19 cellular contexts compared by ENCODE assay signal in the genomic region with DNA sequence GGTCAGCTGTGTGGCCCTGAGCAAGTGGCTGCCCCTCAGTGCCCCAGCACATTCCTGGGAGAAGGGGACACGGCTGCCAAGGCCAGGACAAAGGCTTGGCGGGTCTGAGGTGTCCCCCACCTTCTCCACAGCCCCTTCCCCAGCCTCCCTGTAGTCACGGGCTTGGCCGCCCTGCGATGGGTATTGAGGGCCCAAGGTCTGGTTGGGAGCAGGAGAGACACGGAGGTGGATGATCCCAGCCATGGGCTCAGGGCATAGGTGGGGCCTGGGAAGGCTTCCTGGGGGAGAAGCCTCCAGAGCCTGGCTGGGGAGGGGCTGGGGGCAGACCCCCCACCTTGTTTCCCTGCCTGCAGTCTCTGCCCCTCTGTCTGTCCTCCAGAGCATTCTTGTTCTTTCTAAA. TPM values are rescaled to one million over a fixed set of nuclear protein-coding genes. Genes with fewer than 3 reads are reported as not detected.
DNase-seq lines count a peak whose midpoint lies in the region; ATAC-seq and TF ChIP-seq lines count a peak whose summit lies in the region.
"Had no signal": no experiment of that assay in that cellular context is flagged by ENCODE, and none has a peak within 500 bp of the region (broad histone marks: within the 10 kb centered on the region; RNA-seq: fewer than 3 reads in every experiment).

No MANE protein-coding gene starts in this region.

- no peak for TF ChIP-seq CTCF in nephron (IDR thresholded peaks at IDR 0.05; ENCODE audit: unreplicated experiment in 3 of 3)
- no peak for TF ChIP-seq CTCF in GM10266 (IDR thresholded peaks at IDR 0.05; ENCODE audit: control insufficient read depth, insufficient read depth, low read depth, missing control alignments)

- no peaks in the 10 kb centered on the region for H3K9me3 Mint-ChIP-seq in stimulated activated naive CD8-positive, alpha-beta T cell treated with anti-CD3 and anti-CD28 coated beads, Interleukin-15, Interleukin-2, amounts not matched to agents 100 ng/mL and 50 ng/mL, for 24 hours
- H3K9me3 Mint-ChIP-seq in activated CD8-positive, alpha-beta T cell treated with anti-CD3 and anti-CD28 coated beads, Interleukin-2, amount 10 ng/mL, durations not matched to agents 7 days and 5 days (ENCODE audit: insufficient read depth) = no peaks in the 10 kb centered on the region
- H3K9me3 Mint-ChIP-seq in nephron = no peaks in the 10 kb centered on the region
- H3K9me3 Mint-ChIP-seq: natural killer cell treated with Interleukin-12 subunit alpha and Interleukin-12 subunit beta and Interleukin-15 and Interleukin-18, amount 100 ng/mL, for 72 hours; T-cell had no signal

- POLR2A ChIA-PET in activated CD8-positive, alpha-beta T cell treated with anti-CD3 and anti-CD28 coated beads, Interleukin-2, amount 10 ng/mL, durations not matched to agents 7 days and 5 days (lab: Charles Lee) = no interaction called here

- H3K27ac Mint-ChIP-seq in stimulated activated naive CD8-positive, alpha-beta T cell treated with anti-CD3 and anti-CD28 coated beads, Interleukin-15, Interleukin-2, amounts not matched to agents 100 ng/mL and 50 ng/mL, for 24 hours = peak overlapping the region; percentile 90
- no peak overlapping the region for H3K27ac Mint-ChIP-seq in activated CD8-positive, alpha-beta T cell treated with anti-CD3 and anti-CD28 coated beads, Interleukin-2, amount 10 ng/mL, durations not matched to agents 7 days and 5 days
- H3K27ac Mint-ChIP-seq in nephron = peak overlapping the region; percentile 9 to 77 (median 32)
- H3K27ac Mint-ChIP-seq: T-cell had no signal

- CTCF ChIA-PET in activated CD8-positive, alpha-beta T cell treated with anti-CD3 and anti-CD28 coated beads, Interleukin-2, amount 10 ng/mL, durations not matched to agents 7 days and 5 days (lab: Charles Lee) = interaction anchor here (0.6 kb wide), 1 partner anchor 169 kb away, joined by 5 read pairs; no protein-coding TSS in a partner anchor

- DNase-seq in stimulated activated naive CD8-positive, alpha-beta T cell treated with anti-CD3 and anti-CD28 coated beads, Interleukin-15, Interleukin-2, amounts not matched to agents 100 U/mL and 50 U/mL, for 24 hours = no peak
- DNase-seq in activated CD8-positive, alpha-beta T cell treated with anti-CD3 and anti-CD28 coated beads, Interleukin-2, amount 10 ng/mL, durations not matched to agents 7 days and 5 days = no peak
- no peak for DNase-seq in NCI-H2029 treated with DMSO at 0.1 percent for 48 hours (lab: John Stamatoyannopoulos, UW)
- DNase-seq in GM10266 (ENCODE audit: extremely low spot score) = no peak
- no peak for DNase-seq in RPMI8226
- DNase-seq in effector CD4-positive, alpha-beta T cell = no peak
- DNase-seq: activated gamma-delta T cell; anterior cingulate cortex; cerebellar nuclear complex; foreskin fibroblast; kidney glomerular epithelial cell; NCI-H1930; NCI-H510A; stimulated activated CD4-positive, alpha-beta T cell treated with anti-CD3 and anti-CD28 coated beads, Interleukin-12 subunit alpha, Interleukin-12 subunit beta, amount 100 ng/mL, for 4 hours; T-cell; WERI-Rb-1 had no signal

- H3K27me3 Mint-ChIP-seq in stimulated activated naive CD8-positive, alpha-beta T cell treated with anti-CD3 and anti-CD28 coated beads, Interleukin-15, Interleukin-2, amounts not matched to agents 100 ng/mL and 50 ng/mL, for 24 hours = no peaks in the 10 kb centered on the region
- H3K27me3 Mint-ChIP-seq in activated CD8-positive, alpha-beta T cell treated with anti-CD3 and anti-CD28 coated beads, Interleukin-2, amount 10 ng/mL, durations not matched to agents 7 days and 5 days (ENCODE audit: low read depth) = no peaks in the 10 kb centered on the region
- peaks cover 11% of the 10 kb centered on the region for H3K27me3 Mint-ChIP-seq in nephron (ENCODE audit: low read depth)
- H3K27me3 Mint-ChIP-seq: natural killer cell treated with Interleukin-12 subunit alpha and Interleukin-12 subunit beta and Interleukin-15 and Interleukin-18, amount 100 ng/mL, for 72 hours had no signal

- ATAC-seq in stimulated activated naive CD8-positive, alpha-beta T cell treated with anti-CD3 and anti-CD28 coated beads, Interleukin-15, Interleukin-2, amounts not matched to agents 100 U/mL and 50 U/mL, for 24 hours = no peak
- peak; percentile 30 for ATAC-seq in activated CD8-positive, alpha-beta T cell treated with anti-CD3 and anti-CD28 coated beads, Interleukin-2, amount 10 ng/mL, durations not matched to agents 7 days and 5 days
- ATAC-seq: T-cell had no signal

- H3K4me1 Mint-ChIP-seq in stimulated activated naive CD8-positive, alpha-beta T cell treated with anti-CD3 and anti-CD28 coated beads, Interleukin-15, Interleukin-2, amounts not matched to agents 100 ng/mL and 50 ng/mL, for 24 hours (ENCODE audit: low read depth) = peaks cover 32% of the 10 kb centered on the region
- H3K4me1 Mint-ChIP-seq in activated CD8-positive, alpha-beta T cell treated with anti-CD3 and anti-CD28 coated beads, Interleukin-2, amount 10 ng/mL, durations not matched to agents 7 days and 5 days (ENCODE audit: low read depth) = peaks cover 17% of the 10 kb centered on the region
- H3K4me1 Mint-ChIP-seq in nephron = peaks cover 7% of the 10 kb centered on the region

- H3K4me3 Mint-ChIP-seq in stimulated activated naive CD8-positive, alpha-beta T cell treated with anti-CD3 and anti-CD28 coated beads, Interleukin-15, Interleukin-2, amounts not matched to agents 100 ng/mL and 50 ng/mL, for 24 hours = no peak overlapping the region
- H3K4me3 Mint-ChIP-seq in activated CD8-positive, alpha-beta T cell treated with anti-CD3 and anti-CD28 coated beads, Interleukin-2, amount 10 ng/mL, durations not matched to agents 7 days and 5 days = no peak overlapping the region
- no peak overlapping the region for H3K4me3 Mint-ChIP-seq in nephron
- H3K4me3 Mint-ChIP-seq: natural killer cell treated with Interleukin-12 subunit alpha and Interleukin-12 subunit beta and Interleukin-15 and Interleukin-18, amount 100 ng/mL, for 72 hours had no signal

- H3K36me3 Mint-ChIP-seq in stimulated activated naive CD8-positive, alpha-beta T cell treated with anti-CD3 and anti-CD28 coated beads, Interleukin-15, Interleukin-2, amounts not matched to agents 100 ng/mL and 50 ng/mL, for 24 hours (ENCODE audit: low read depth) = no peaks in the 10 kb centered on the region
- no peaks in the 10 kb centered on the region for H3K36me3 Mint-ChIP-seq in activated CD8-positive, alpha-beta T cell treated with anti-CD3 and anti-CD28 coated beads, Interleukin-2, amount 10 ng/mL, durations not matched to agents 7 days and 5 days (ENCODE audit: low read depth)
- H3K36me3 Mint-ChIP-seq in nephron (ENCODE audit: low read depth) = no peaks in the 10 kb centered on the region
- H3K36me3 Mint-ChIP-seq: natural killer cell treated with Interleukin-12 subunit alpha and Interleukin-12 subunit beta and Interleukin-15 and Interleukin-18, amount 100 ng/mL, for 72 hours; T-cell had no signal

RNA-seq across cellular contexts. Expression of gene TTC39A, which starts 27.0 kb away (rescaled TPM):
- not detected for total RNA-seq in activated CD8-positive, alpha-beta T cell treated with anti-CD3 and anti-CD28 coated beads, Interleukin-2, amount 10 ng/mL, durations not matched to agents 7 days and 5 days
